In genomic region chr5:157740211-157740610, GRCh38 we compare ENCODE assay signal across 8 cellular contexts. TPM values are rescaled to one million over a fixed set of nuclear protein-coding genes. Genes with fewer than 3 reads are reported as not detected.
A peak's percentile ranks its signal among the peaks of the same experiment; 100 is the strongest.
DNase-seq lines count a peak whose midpoint lies in the region; ATAC-seq and TF ChIP-seq lines count a peak whose summit lies in the region.

No MANE protein-coding gene starts in this region.

- H3K4me2 ChIP-seq in Loucy (ENCODE audit: low read depth, low read length, poor library complexity, severe bottlenecking) = no peak overlapping the region

- no peaks in the 10 kb centered on the region for H3K36me3 ChIP-seq in Loucy (ENCODE audit: insufficient read depth, low read length)

- no peaks in the 10 kb centered on the region for H4K20me1 ChIP-seq in Loucy (ENCODE audit: insufficient read depth, low read length, poor library complexity, severe bottlenecking)

- H3K4me1 Mint-ChIP-seq in brain = peaks cover 17% of the 10 kb centered on the region
- peaks cover 11% of the 10 kb centered on the region for H3K4me1 Mint-ChIP-seq in osteocyte (ENCODE audit: unreplicated experiment)
- H3K4me1 Mint-ChIP-seq in natural killer cell = peaks cover 12 to 20% of the 10 kb centered on the region in 2 donors

- ATAC-seq in HG03135 (IDR thresholded peaks at IDR 0.05; ENCODE audit: unreplicated experiment) (no peak), GM21526 (IDR thresholded peaks at IDR 0.05; ENCODE audit: low FRiP score, unreplicated experiment) (no peak), natural killer cell (no peak)

- H2AFZ ChIP-seq in Loucy (ENCODE audit: low read length) = no peak overlapping the region

- H3K4me1 ChIP-seq in Loucy (ENCODE audit: insufficient read depth, low read length, poor library complexity, severe bottlenecking) = peaks cover 11% of the 10 kb centered on the region

- H3K79me2 ChIP-seq in Loucy (ENCODE audit: insufficient read depth, low read length) = peaks cover 7% of the 10 kb centered on the region; the same call in 1 of the 2 replicates

- no peaks in the 10 kb centered on the region for H3K9me3 ChIP-seq in Loucy (ENCODE audit: insufficient read depth, low read depth, low read length)

- no peaks in the 10 kb centered on the region for H3K27me3 ChIP-seq in Loucy (ENCODE audit: insufficient read depth, low read length, poor library complexity, severe bottlenecking)

- TF ChIP-seq CTCF in Loucy (conservative IDR thresholded peaks at IDR 0.05; ENCODE audit: low read length) (peak; percentile 61), brain (conservative IDR thresholded peaks at IDR 0.05) (peak; percentile 22 to 56), osteocyte (IDR thresholded peaks at IDR 0.05) (peak; percentile 54), natural killer cell (IDR thresholded peaks at IDR 0.05) (no peak)

- peak overlapping the region in 4 of 5 experiments; percentile 21 to 95 (median 53) for H3K27ac Mint-ChIP-seq in brain
- H3K27ac Mint-ChIP-seq in osteocyte (ENCODE audit: unreplicated experiment) = no peak overlapping the region
- H3K27ac Mint-ChIP-seq in natural killer cell = no peak overlapping the region

- no peak overlapping the region for H3K9ac ChIP-seq in Loucy (ENCODE audit: low read depth, low read length, poor library complexity, severe bottlenecking)

- intact Hi-C loops in natural killer cell (cut with micrococcal nuclease) = loop anchor here (5.0 kb wide), 1 partner anchor 68 kb away; the partner anchor contains the start of gene C5orf52

- DNase-seq in NCI-H2196 (lab: John Stamatoyannopoulos, UW; ENCODE audit: unreplicated experiment) = peak; percentile 34
- no peak for DNase-seq in NCI-H2196 treated with DMSO at 0.1 percent for 48 hours (lab: John Stamatoyannopoulos, UW; ENCODE audit: unreplicated experiment)
- no peak for DNase-seq in osteocyte (ENCODE audit: extremely low spot score, unreplicated experiment)
- no peak for DNase-seq in natural killer cell

- H3K9me2 ChIP-seq in Loucy (replicated peaks; ENCODE audit: low read depth, low read length) = no peaks in the 10 kb centered on the region

- H3K36me3 Mint-ChIP-seq in brain (peaks cover 15% of the 10 kb centered on the region), osteocyte (ENCODE audit: unreplicated experiment) (peaks cover 11% of the 10 kb centered on the region), natural killer cell (no peaks in the 10 kb centered on the region)

- no peak overlapping the region for H3K4me3 ChIP-seq in Loucy (ENCODE audit: low read length, poor library complexity, severe bottlenecking)

- no peaks in the 10 kb centered on the region for H3F3A ChIP-seq in Loucy (ENCODE audit: low read depth)

- peaks cover 5% of the 10 kb centered on the region for H3K27me3 Mint-ChIP-seq in brain
- H3K27me3 Mint-ChIP-seq in osteocyte (ENCODE audit: unreplicated experiment) = no peaks in the 10 kb centered on the region
- no peaks in the 10 kb centered on the region for H3K27me3 Mint-ChIP-seq in natural killer cell (ENCODE audit: low read depth in 2 of 2)

- H3K9me3 Mint-ChIP-seq in brain (no peaks in the 10 kb centered on the region), osteocyte (ENCODE audit: unreplicated experiment) (no peaks in the 10 kb centered on the region), natural killer cell (no peaks in the 10 kb centered on the region)

- H3K4me3 Mint-ChIP-seq in brain = peak overlapping the region in 2 of 5 experiments; percentile 47 to 73
- H3K4me3 Mint-ChIP-seq in osteocyte (ENCODE audit: unreplicated experiment) = no peak overlapping the region
- no peak overlapping the region for H3K4me3 Mint-ChIP-seq in natural killer cell

RNA-seq across cellular contexts. Expression of gene LSM11, which starts 3.3 kb away (rescaled TPM):
- 6.1 TPM for polyA plus RNA-seq in brain (ENCODE audit: insufficient read depth, low read depth, low replicate concordance)
- total RNA-seq in osteocyte (7.2 TPM in 2 replicates), natural killer cell (1 to 10 TPM; 1.2 to 2.3 (median 2.0) TPM)

RNA-seq across cellular contexts. Expression of gene THG1L, which starts 9.0 kb away (rescaled TPM):
- polyA plus RNA-seq in brain (ENCODE audit: insufficient read depth, low read depth, low replicate concordance) = 5.4 TPM
- total RNA-seq in osteocyte (14.6 and 15.6 TPM in 2 replicates), natural killer cell (1 to 10 TPM; 3.1 to 4.7 (median 3.5) TPM)

Comparison
In these comparisons a context has a peak if more than half of its experiments do, and no peak if none do; other contexts are left out.
1. H3K27ac Mint-ChIP-seq: peak in brain (4 of 5); none in osteocyte (single experiment) and natural killer cell (0 of 2).